Comparison of ENCODE assay signal across 13 cellular contexts in genomic region chr14:92683041-92683440, GRCh38.
DNase-seq lines count a peak whose midpoint lies in the region; ATAC-seq and TF ChIP-seq lines count a peak whose summit lies in the region.
"Had no signal": no experiment of that assay in that cellular context is flagged by ENCODE, and none has a peak within 500 bp of the region (broad histone marks: within the 10 kb centered on the region; RNA-seq: fewer than 3 reads in every experiment).

No MANE protein-coding gene starts in this region.

- H3K9me3 ChIP-seq in spleen, result peaks cover 0 to 6% (median 0%) of the 10 kb centered on the region in 8 donors
- no peaks in the 10 kb centered on the region for H3K9me3 ChIP-seq in gastrocnemius medialis
- H3K9me3 ChIP-seq: Caco-2 had no signal

- no peaks in the 10 kb centered on the region for H3K9me3 Mint-ChIP-seq in activated naive CD8-positive, alpha-beta T cell (ENCODE audit: low read depth)
- H3K9me3 Mint-ChIP-seq in activated naive CD8-positive, alpha-beta T cell treated with anti-CD3 and anti-CD28 coated beads, Interleukin-2, amount 50 U/mL, for 24 hours, result peaks cover under 1% of the 10 kb centered on the region
- H3K9me3 Mint-ChIP-seq in chondrocyte (ENCODE audit: low read depth) (no peaks in the 10 kb centered on the region), osteocyte (ENCODE audit: unreplicated experiment) (no peaks in the 10 kb centered on the region)
- H3K9me3 Mint-ChIP-seq: GM23338 had no signal

- intact Hi-C loops in spleen (cut with DNase I; ENCODE audit: low total_unique reads), result no loop called here
- intact Hi-C loops in gastrocnemius medialis (cut with DNase I; ENCODE audit: low total_unique reads), result no loop called here

- peaks cover 19% of the 10 kb centered on the region for H3K4me1 Mint-ChIP-seq in activated naive CD8-positive, alpha-beta T cell (ENCODE audit: low read depth)
- peaks cover 32% of the 10 kb centered on the region for H3K4me1 Mint-ChIP-seq in activated naive CD8-positive, alpha-beta T cell treated with anti-CD3 and anti-CD28 coated beads, Interleukin-2, amount 50 U/mL, for 24 hours
- peaks cover 4% of the 10 kb centered on the region for H3K4me1 Mint-ChIP-seq in chondrocyte (ENCODE audit: low read depth)
- peaks cover 6% of the 10 kb centered on the region for H3K4me1 Mint-ChIP-seq in osteocyte (ENCODE audit: unreplicated experiment)
- H3K4me1 Mint-ChIP-seq: GM23338 had no signal

- 86 to 95% (median 91%) methylated on average over 8 of the region's 8 CpGs for WGBS in spleen, 5 donors

- H3K4me3 Mint-ChIP-seq in activated naive CD8-positive, alpha-beta T cell, result no peak overlapping the region
- H3K4me3 Mint-ChIP-seq in activated naive CD8-positive, alpha-beta T cell treated with anti-CD3 and anti-CD28 coated beads, Interleukin-2, amount 50 U/mL, for 24 hours, result no peak overlapping the region
- no peak overlapping the region for H3K4me3 Mint-ChIP-seq in chondrocyte (ENCODE audit: unreplicated experiment)
- no peak overlapping the region for H3K4me3 Mint-ChIP-seq in osteocyte (ENCODE audit: unreplicated experiment)
- H3K4me3 Mint-ChIP-seq: B cell, GM23338 had no signal

- peaks cover 0 to 100% (median 73%) of the 10 kb centered on the region in 6 donors for H3K36me3 ChIP-seq in spleen
- no peaks in the 10 kb centered on the region for H3K36me3 ChIP-seq in gastrocnemius medialis

- no peak for DNase-seq in activated naive CD8-positive, alpha-beta T cell treated with anti-CD3 and anti-CD28 coated beads, Interleukin-2, amount 50 U/mL, for 24 hours
- DNase-seq in chondrocyte (ENCODE audit: low spot score) (peak; percentile 22), spleen (peak; percentile 54), osteocyte (ENCODE audit: extremely low spot score, unreplicated experiment) (no peak), gastrocnemius medialis (no peak)
- DNase-seq: Caco-2, HCEC 1CT had no signal

- peaks cover 9 to 41% (median 20%) of the 10 kb centered on the region in 6 donors for H3K4me1 ChIP-seq in spleen
- no peaks in the 10 kb centered on the region for H3K4me1 ChIP-seq in gastrocnemius medialis
- H3K4me1 ChIP-seq: Caco-2 had no signal

- peak overlapping the region; percentile 61 for H3K27ac Mint-ChIP-seq in activated naive CD8-positive, alpha-beta T cell
- H3K27ac Mint-ChIP-seq in activated naive CD8-positive, alpha-beta T cell treated with anti-CD3 and anti-CD28 coated beads, Interleukin-2, amount 50 U/mL, for 24 hours, result no peak overlapping the region
- H3K27ac Mint-ChIP-seq in chondrocyte (ENCODE audit: unreplicated experiment) (no peak overlapping the region), osteocyte (ENCODE audit: unreplicated experiment) (no peak overlapping the region)
- H3K27ac Mint-ChIP-seq: B cell, GM23338 had no signal

- H3K4me3 ChIP-seq in spleen (no peak overlapping the region), gastrocnemius medialis (no peak overlapping the region)
- H3K4me3 ChIP-seq: BLaER1 treated with 17β-estradiol and CSF1 and Interleukin-3, amounts not matched to agents 10 nM and 100 nM; GM23338 had no signal

- TF ChIP-seq CTCF in chondrocyte (IDR thresholded peaks at IDR 0.05) (no peak), spleen (IDR thresholded peaks at IDR 0.05 in 8 of 11, conservative IDR thresholded peaks at IDR 0.05 in 3 of 11) (no peak), osteocyte (IDR thresholded peaks at IDR 0.05) (no peak), gastrocnemius medialis (IDR thresholded peaks at IDR 0.05 in 4 of 5, conservative IDR thresholded peaks at IDR 0.05 in 1 of 5) (no peak)

- H3K36me3 Mint-ChIP-seq in activated naive CD8-positive, alpha-beta T cell, result no peaks in the 10 kb centered on the region
- peaks cover 55% of the 10 kb centered on the region for H3K36me3 Mint-ChIP-seq in activated naive CD8-positive, alpha-beta T cell treated with anti-CD3 and anti-CD28 coated beads, Interleukin-2, amount 50 U/mL, for 24 hours (ENCODE audit: low read depth)
- H3K36me3 Mint-ChIP-seq in chondrocyte (ENCODE audit: low read depth) (peaks cover 3% of the 10 kb centered on the region), osteocyte (ENCODE audit: unreplicated experiment) (peaks cover 22% of the 10 kb centered on the region)

- no peaks in the 10 kb centered on the region for H3K27me3 ChIP-seq in spleen (replicated peaks in 1 of 7)
- peaks cover 0 to 3% (median 0%) of the 10 kb centered on the region in 3 donors for H3K27me3 ChIP-seq in gastrocnemius medialis

- no peak for TF ChIP-seq POLR2A in spleen (IDR thresholded peaks at IDR 0.05)
- no peak for TF ChIP-seq POLR2A in gastrocnemius medialis (IDR thresholded peaks at IDR 0.05)

- no peaks in the 10 kb centered on the region for H3K27me3 Mint-ChIP-seq in activated naive CD8-positive, alpha-beta T cell
- no peaks in the 10 kb centered on the region for H3K27me3 Mint-ChIP-seq in activated naive CD8-positive, alpha-beta T cell treated with anti-CD3 and anti-CD28 coated beads, Interleukin-2, amount 50 U/mL, for 24 hours
- H3K27me3 Mint-ChIP-seq in chondrocyte (ENCODE audit: low read depth) (no peaks in the 10 kb centered on the region), osteocyte (ENCODE audit: unreplicated experiment) (no peaks in the 10 kb centered on the region)
- H3K27me3 Mint-ChIP-seq: B cell had no signal

- in situ Hi-C loops in gastrocnemius medialis (cut with MboI; ENCODE audit: low sequenced_read_pairs in 4 of 4), result no loop called here

- ATAC-seq in activated naive CD8-positive, alpha-beta T cell treated with anti-CD3 and anti-CD28 coated beads, Interleukin-2, amount 50 U/mL, for 24 hours, result no peak
- ATAC-seq in gastrocnemius medialis, result no peak
- no peak for ATAC-seq in HG02870 (IDR thresholded peaks at IDR 0.05; ENCODE audit: unreplicated experiment)
- ATAC-seq: GM23338 had no signal

- H3K27ac ChIP-seq in spleen (no peak overlapping the region), gastrocnemius medialis (no peak overlapping the region)
- H3K27ac ChIP-seq: BLaER1 treated with 17β-estradiol and CSF1 and Interleukin-3, amounts not matched to agents 10 nM and 100 nM; HL-60 had no signal

Comparison
In these comparisons a context has a peak if more than half of its experiments do, and no peak if none do; other contexts are left out.
1. DNase-seq: peak in chondrocyte (single experiment) and spleen (single experiment); none in activated naive CD8-positive, alpha-beta T cell treated with anti-CD3 and anti-CD28 coated beads, Interleukin-2, amount 50 U/mL, for 24 hours (single experiment), osteocyte (single experiment) and gastrocnemius medialis (0 of 2).